19 cellular contexts compared by ENCODE assay signal in genomic region chr19:37095859-37096258, GRCh38.
"Had no signal": no experiment of that assay in that cellular context is flagged by ENCODE, and none has a peak within 500 bp of the region (broad histone marks: within the 10 kb centered on the region; RNA-seq: fewer than 3 reads in every experiment).

No MANE protein-coding gene starts in this region.

- H3K4me1 Mint-ChIP-seq: activated naive CD4-positive, alpha-beta T cell treated with anti-CD3 and anti-CD28 coated beads, Interleukin-2, amount 50 U/mL, for 24 hours; naive thymus-derived CD8-positive, alpha-beta T cell had no signal

- H3K4me3 ChIP-seq: body of pancreas, colonic mucosa, esophagus muscularis mucosa, left lung, pancreas, transverse colon had no signal

- FAIRE-seq: pancreas had no signal

- H3K79me2 ChIP-seq: hepatocyte had no signal

- H3K27ac Mint-ChIP-seq: activated naive CD4-positive, alpha-beta T cell treated with anti-CD3 and anti-CD28 coated beads, Interleukin-2, amount 50 U/mL, for 24 hours; naive thymus-derived CD8-positive, alpha-beta T cell had no signal

- ATAC-seq: activated CD4-positive, CD25-positive, alpha-beta regulatory T cell treated with anti-CD3 and anti-CD28 coated beads, Interleukin-2, amount 50 U/mL, for 24 hours; body of pancreas; left lung; naive thymus-derived CD8-positive, alpha-beta T cell; pancreas had no signal

- H3K27ac ChIP-seq: body of pancreas, colonic mucosa, esophagus muscularis mucosa, hepatocyte, left lung, pancreas, transverse colon had no signal

- DNase-seq: activated T-cell treated with anti-CD3 and anti-CD28 coated beads for 4 hours; amniotic stem cell; body of pancreas; caudate nucleus; colonic mucosa; islet precursor cell; left lung; mammary epithelial cell; naive thymus-derived CD8-positive, alpha-beta T cell; pancreas; retina; stimulated activated CD4-positive, alpha-beta T cell treated with anti-CD3 and anti-CD28 coated beads, Interleukin-4, amount 100 ng/mL, for 1 hour; stimulated activated naive CD4-positive, alpha-beta T cell treated with Interleukin-2 at 50 U/mL for 16 hours; substantia nigra; transverse colon had no signal

- H3K36me3 ChIP-seq: colonic mucosa had no signal

- H3K27me3 Mint-ChIP-seq: activated naive CD4-positive, alpha-beta T cell treated with anti-CD3 and anti-CD28 coated beads, Interleukin-2, amount 50 U/mL, for 24 hours; naive thymus-derived CD8-positive, alpha-beta T cell had no signal

- H2AFZ ChIP-seq: hepatocyte had no signal

- H3K4me1 ChIP-seq: body of pancreas, colonic mucosa, esophagus muscularis mucosa, left lung, pancreas, transverse colon had no signal

- H3K4me2 ChIP-seq: hepatocyte had no signal

- H3K27me3 ChIP-seq: body of pancreas, colonic mucosa, esophagus muscularis mucosa, hepatocyte, left lung, pancreas, transverse colon had no signal
